7 cellular contexts compared by ENCODE assay signal in genomic region chr22:49657275-49657973, GRCh38.
DNase-seq lines count a peak whose midpoint lies in the region; ATAC-seq and TF ChIP-seq lines count a peak whose summit lies in the region.

No MANE protein-coding gene starts in this region.

- no peaks in the 10 kb centered on the region for H3K27me3 Mint-ChIP-seq in activated T-cell treated with anti-CD3 and anti-CD28 coated beads, Interleukin-2, amount 50 U/mL, for 24 hours

- DNase-seq in NOMO-1 (lab: John Stamatoyannopoulos, UW; ENCODE audit: unreplicated experiment in 2 of 2): peak; percentile 58 to 64
- DNase-seq in activated T-cell treated with anti-CD3 and anti-CD28 coated beads, Interleukin-2, amount 50 U/mL, for 24 hours: peak; percentile 83
- peak in 1 of 3 donors; percentile 74 for DNase-seq in right lobe of liver
- peak; percentile 43 to 46 for DNase-seq in stimulated activated CD8-positive, alpha-beta memory T cell treated with anti-CD3 and anti-CD28 coated beads, Interleukin-2, amount 100 ng/mL, for 1 hour (ENCODE audit: low read depth in 2 of 2)
- no peak for DNase-seq in NCI-H2081 (lab: John Stamatoyannopoulos, UW)
- DNase-seq in NCI-H2107 treated with DMSO at 0.1 percent for 48 hours (lab: John Stamatoyannopoulos, UW; ENCODE audit: unreplicated experiment): no peak

- no peak for TF ChIP-seq POLR2A in right lobe of liver (IDR thresholded peaks at IDR 0.05)

- H3K36me3 Mint-ChIP-seq in activated T-cell treated with anti-CD3 and anti-CD28 coated beads, Interleukin-2, amount 50 U/mL, for 24 hours (ENCODE audit: low read depth): peaks cover 41% of the 10 kb centered on the region

- H3K36me3 ChIP-seq in right lobe of liver: no peaks in the 10 kb centered on the region

- ATAC-seq in GM21381 (IDR thresholded peaks at IDR 0.05; ENCODE audit: unreplicated experiment) (peak; percentile 62), right lobe of liver (peak; percentile 72 to 80 (median 78))

- peaks cover 47% of the 10 kb centered on the region for H3K4me1 Mint-ChIP-seq in activated T-cell treated with anti-CD3 and anti-CD28 coated beads, Interleukin-2, amount 50 U/mL, for 24 hours (ENCODE audit: low read depth)

- no peaks in the 10 kb centered on the region for H3K9me3 Mint-ChIP-seq in activated T-cell treated with anti-CD3 and anti-CD28 coated beads, Interleukin-2, amount 50 U/mL, for 24 hours

- H3K27ac ChIP-seq in right lobe of liver: peak overlapping the region; percentile 26 to 69 (median 49)

- no peak for TF ChIP-seq CTCF in right lobe of liver (IDR thresholded peaks at IDR 0.05)

- H3K4me3 Mint-ChIP-seq in activated T-cell treated with anti-CD3 and anti-CD28 coated beads, Interleukin-2, amount 50 U/mL, for 24 hours: peak overlapping the region; percentile 92

- H3K27me3 ChIP-seq in right lobe of liver: no peaks in the 10 kb centered on the region

- no peaks in the 10 kb centered on the region for H3K4me1 ChIP-seq in right lobe of liver

- peak overlapping the region; percentile 33 to 49 (median 39) for H3K4me3 ChIP-seq in right lobe of liver

- intact Hi-C loops in right lobe of liver (cut with DNase I): no loop called here

- no peaks in the 10 kb centered on the region for H3K9me3 ChIP-seq in right lobe of liver

- H3K27ac Mint-ChIP-seq in activated T-cell treated with anti-CD3 and anti-CD28 coated beads, Interleukin-2, amount 50 U/mL, for 24 hours: peak overlapping the region; percentile 92

- 42% methylated on average over 18 of the region's 24 CpGs for WGBS in right lobe of liver (ENCODE audit: insufficient coverage, low coverage, low lambda C conversion rate, missing lambda C conversion rate)

Comparison
In these comparisons a context has a peak if more than half of its experiments do, and no peak if none do; other contexts are left out.
1. DNase-seq: peak in NOMO-1 (2 of 2), activated T-cell treated with anti-CD3 and anti-CD28 coated beads, Interleukin-2, amount 50 U/mL, for 24 hours (single experiment) and stimulated activated CD8-positive, alpha-beta memory T cell treated with anti-CD3 and anti-CD28 coated beads, Interleukin-2, amount 100 ng/mL, for 1 hour (2 of 2); none in NCI-H2081 (0 of 2) and NCI-H2107 treated with DMSO at 0.1 percent for 48 hours (single experiment).